In the genomic region with DNA sequence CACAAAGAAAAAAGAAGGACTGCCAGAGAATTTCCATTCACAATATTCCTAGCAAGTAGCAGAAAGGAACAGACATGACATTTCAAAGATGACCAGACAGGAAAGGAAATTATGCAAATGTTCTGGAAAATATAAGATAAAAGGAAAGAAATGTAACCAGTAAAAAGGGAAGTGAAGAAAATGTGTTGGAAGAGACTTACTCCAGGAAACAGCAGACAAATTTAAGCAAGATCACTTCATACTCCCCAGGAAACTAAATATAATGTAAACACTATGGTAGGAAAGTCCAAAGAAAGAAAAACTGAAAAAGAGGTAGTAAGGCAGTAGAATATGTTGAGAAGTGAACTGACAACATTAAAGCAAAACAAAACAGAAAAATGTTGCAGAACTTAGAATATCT, we compare ENCODE assay signal across 1 cellular context.
TF ChIP-seq lines count a peak whose summit lies in the region.

No MANE protein-coding gene starts in this region.

TF ChIP-seq in HepG2, 621 proteins besides CTCF, POLR2A, EP300 and RAD21 (continued from another document):
- TF ChIP-seq, protein P1, sequence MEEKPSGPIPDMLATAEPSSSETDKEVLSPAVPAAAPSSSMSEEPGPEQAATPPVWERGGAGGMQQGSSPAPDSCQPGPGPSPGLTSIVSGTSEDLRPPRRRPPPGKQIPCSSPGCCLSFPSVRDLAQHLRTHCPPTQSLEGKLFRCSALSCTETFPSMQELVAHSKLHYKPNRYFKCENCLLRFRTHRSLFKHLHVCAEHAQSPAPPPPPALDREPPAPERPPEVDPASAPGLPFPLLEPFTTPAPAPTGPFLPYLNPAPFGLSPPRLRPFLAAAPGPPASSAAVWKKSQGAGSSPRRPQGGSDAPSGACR (CRISPR knock-in tag; IDR thresholded peaks at IDR 0.05): no peak
- TF ChIP-seq SIN3B (IDR thresholded peaks at IDR 0.05; ENCODE audit: low read length) (no peak), ISX (CRISPR knock-in tag; conservative IDR thresholded peaks at IDR 0.05) (no peak), ONECUT2 (CRISPR knock-in tag; IDR thresholded peaks at IDR 0.05) (no peak), ZNF224 (CRISPR knock-in tag; IDR thresholded peaks at IDR 0.05) (no peak), ETV6 (CRISPR knock-in tag; conservative IDR thresholded peaks at IDR 0.05) (no peak)
- TF ChIP-seq, protein P2, sequence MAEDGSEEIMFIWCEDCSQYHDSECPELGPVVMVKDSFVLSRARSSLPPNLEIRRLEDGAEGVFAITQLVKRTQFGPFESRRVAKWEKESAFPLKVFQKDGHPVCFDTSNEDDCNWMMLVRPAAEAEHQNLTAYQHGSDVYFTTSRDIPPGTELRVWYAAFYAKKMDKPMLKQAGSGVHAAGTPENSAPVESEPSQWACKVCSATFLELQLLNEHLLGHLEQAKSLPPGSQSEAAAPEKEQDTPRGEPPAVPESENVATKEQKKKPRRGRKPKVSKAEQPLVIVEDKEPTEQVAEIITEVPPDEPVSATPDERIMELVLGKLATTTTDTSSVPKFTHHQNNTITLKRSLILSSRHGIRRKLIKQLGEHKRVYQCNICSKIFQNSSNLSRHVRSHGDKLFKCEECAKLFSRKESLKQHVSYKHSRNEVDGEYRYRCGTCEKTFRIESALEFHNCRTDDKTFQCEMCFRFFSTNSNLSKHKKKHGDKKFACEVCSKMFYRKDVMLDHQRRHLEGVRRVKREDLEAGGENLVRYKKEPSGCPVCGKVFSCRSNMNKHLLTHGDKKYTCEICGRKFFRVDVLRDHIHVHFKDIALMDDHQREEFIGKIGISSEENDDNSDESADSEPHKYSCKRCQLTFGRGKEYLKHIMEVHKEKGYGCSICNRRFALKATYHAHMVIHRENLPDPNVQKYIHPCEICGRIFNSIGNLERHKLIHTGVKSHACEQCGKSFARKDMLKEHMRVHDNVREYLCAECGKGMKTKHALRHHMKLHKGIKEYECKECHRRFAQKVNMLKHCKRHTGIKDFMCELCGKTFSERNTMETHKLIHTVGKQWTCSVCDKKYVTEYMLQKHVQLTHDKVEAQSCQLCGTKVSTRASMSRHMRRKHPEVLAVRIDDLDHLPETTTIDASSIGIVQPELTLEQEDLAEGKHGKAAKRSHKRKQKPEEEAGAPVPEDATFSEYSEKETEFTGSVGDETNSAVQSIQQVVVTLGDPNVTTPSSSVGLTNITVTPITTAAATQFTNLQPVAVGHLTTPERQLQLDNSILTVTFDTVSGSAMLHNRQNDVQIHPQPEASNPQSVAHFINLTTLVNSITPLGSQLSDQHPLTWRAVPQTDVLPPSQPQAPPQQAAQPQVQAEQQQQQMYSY (CRISPR knock-in tag; IDR thresholded peaks at IDR 0.05): no peak
